8 cellular contexts compared by ENCODE assay signal in genomic region chr5:140239939-140240700, GRCh38.
DNase-seq lines count a peak whose midpoint lies in the region; ATAC-seq and TF ChIP-seq lines count a peak whose summit lies in the region.

No MANE protein-coding gene starts in this region.

- no peak overlapping the region for H3K4me3 ChIP-seq in Peyer's patch
- H3K4me3 ChIP-seq in foreskin fibroblast (ENCODE audit: low read depth in 1 of 2, low read length in 2 of 2), result no peak overlapping the region
- H3K4me3 ChIP-seq in tibial artery, result no peak overlapping the region

- H3K9me3 Mint-ChIP-seq in HFFc6, result no peaks in the 10 kb centered on the region
- H3K9me3 Mint-ChIP-seq in activated T-helper 17 cell treated with anti-CD3 and anti-CD28 coated beads, Interleukin-2, amount 50 U/mL, for 72 hours, result no peaks in the 10 kb centered on the region

- H3K4me1 ChIP-seq in Peyer's patch (peaks cover 0 to 54% (median 12%) of the 10 kb centered on the region in 4 donors), tibial artery (peaks cover 0 to 37% (median 30%) of the 10 kb centered on the region in 4 donors)

- H3K9me3 ChIP-seq in Peyer's patch (no peaks in the 10 kb centered on the region), tibial artery (no peaks in the 10 kb centered on the region)

- H3K36me3 ChIP-seq in Peyer's patch, result no peaks in the 10 kb centered on the region
- peaks cover 1 to 7% (median 3%) of the 10 kb centered on the region in 3 donors for H3K36me3 ChIP-seq in tibial artery

- H3K4me1 Mint-ChIP-seq in HFFc6 (ENCODE audit: low read depth), result peaks cover 37% of the 10 kb centered on the region
- H3K4me1 Mint-ChIP-seq in activated T-helper 17 cell treated with anti-CD3 and anti-CD28 coated beads, Interleukin-2, amount 50 U/mL, for 72 hours, result peaks cover 8% of the 10 kb centered on the region

- H3K36me3 Mint-ChIP-seq in HFFc6 (ENCODE audit: low read depth), result no peaks in the 10 kb centered on the region
- H3K36me3 Mint-ChIP-seq in activated T-helper 17 cell treated with anti-CD3 and anti-CD28 coated beads, Interleukin-2, amount 50 U/mL, for 72 hours (ENCODE audit: low read depth), result peaks cover 10% of the 10 kb centered on the region

- peak; percentile 91 for TF ChIP-seq CTCF in HFFc6 (IDR thresholded peaks at IDR 0.05)
- TF ChIP-seq CTCF in Peyer's patch (IDR thresholded peaks at IDR 0.05), result peak; percentile 7 to 70 (median 60)
- peak; percentile 81 for TF ChIP-seq CTCF in foreskin fibroblast (IDR thresholded peaks at IDR 0.05; ENCODE audit: low read depth, low read length)
- TF ChIP-seq CTCF in tibial artery (IDR thresholded peaks at IDR 0.05), result peak; percentile 67 to 71

- no peaks in the 10 kb centered on the region for H3K27me3 ChIP-seq in Peyer's patch
- H3K27me3 ChIP-seq in tibial artery, result no peaks in the 10 kb centered on the region

- H3K27ac ChIP-seq in Peyer's patch, result peak overlapping the region in 3 of 4 donors; percentile 74 to 90 (median 86)
- H3K27ac ChIP-seq in tibial artery, result peak overlapping the region in 1 of 2 donors; percentile 12

- no peak for TF ChIP-seq POLR2A in Peyer's patch (IDR thresholded peaks at IDR 0.05)

- intact Hi-C loops in tibial artery (cut with DNase I; ENCODE audit: low total_unique reads), result no loop called here

- DNase-seq in EH (ENCODE audit: low read depth) (peak; percentile 68), HFFc6 (peak; percentile 48), Peyer's patch (peak; percentile 48 to 79 (median 72)), foreskin fibroblast (peak; percentile 35 to 80), occipital lobe (lab: John Stamatoyannopoulos, UW) (peak; percentile 25), tibial artery (peak; percentile 59 to 78)

- H3K27ac Mint-ChIP-seq in HFFc6, result no peak overlapping the region
- no peak overlapping the region for H3K27ac Mint-ChIP-seq in activated T-helper 17 cell treated with anti-CD3 and anti-CD28 coated beads, Interleukin-2, amount 50 U/mL, for 72 hours

- peaks cover 2% of the 10 kb centered on the region for H3K27me3 Mint-ChIP-seq in HFFc6 (ENCODE audit: insufficient read depth)
- no peaks in the 10 kb centered on the region for H3K27me3 Mint-ChIP-seq in activated T-helper 17 cell treated with anti-CD3 and anti-CD28 coated beads, Interleukin-2, amount 50 U/mL, for 72 hours

- no peak overlapping the region for H3K4me3 Mint-ChIP-seq in HFFc6
- H3K4me3 Mint-ChIP-seq in activated T-helper 17 cell treated with anti-CD3 and anti-CD28 coated beads, Interleukin-2, amount 50 U/mL, for 72 hours, result no peak overlapping the region

- ATAC-seq in activated T-helper 17 cell treated with anti-CD3 and anti-CD28 coated beads, Interleukin-2, amount 50 U/mL, for 72 hours (replicated peaks), result peak; percentile 72
- no peak for ATAC-seq in GM21717 (IDR thresholded peaks at IDR 0.05; ENCODE audit: unreplicated experiment)
